26 cellular contexts compared by ENCODE assay signal in the genomic region with DNA sequence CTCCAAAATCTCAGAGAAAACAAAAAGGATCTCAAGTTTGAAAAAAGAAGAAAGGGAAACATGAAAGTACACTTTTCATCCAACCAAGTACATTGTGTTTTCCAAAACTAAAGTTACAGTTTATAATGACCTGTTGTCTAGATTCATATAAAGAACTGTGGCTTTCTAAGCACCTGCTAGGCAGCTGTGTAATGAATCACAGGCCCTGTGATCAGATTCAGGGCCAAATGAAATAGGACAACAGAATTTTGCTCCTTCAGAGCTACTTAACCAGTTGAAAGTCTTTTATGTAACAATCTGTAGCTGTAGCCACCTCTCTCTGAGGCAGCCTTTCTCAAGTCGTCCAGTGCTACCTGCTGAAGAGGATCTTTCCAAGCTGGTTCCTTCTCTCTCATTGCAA.
"Had no signal": no experiment of that assay in that cellular context is flagged by ENCODE, and none has a peak within 500 bp of the region (broad histone marks: within the 10 kb centered on the region; RNA-seq: fewer than 3 reads in every experiment).

No MANE protein-coding gene starts in this region.

- DNase-seq: activated B cell treated with CpG ODN at 0.5 μM for 24 hours; activated CD4-positive, alpha-beta T cell treated with anti-CD3 and anti-CD28 coated beads for 1 hour; activated CD4-positive, alpha-beta T cell treated with anti-CD3 and anti-CD28 coated beads, Interleukin-2, amount 10 ng/mL, durations not matched to agents 24 days and 14 days; activated CD4-positive, alpha-beta T cell treated with anti-CD3 and anti-CD28 coated beads, Interleukin-2, amount 50 U/mL, for 48 hours; activated CD8-positive, alpha-beta memory T cell treated with anti-CD3 and anti-CD28 coated beads, Interleukin-2, amount 10 ng/mL, durations not matched to agents 7 days and 5 days; activated effector memory CD4-positive, alpha-beta T cell treated with Interleukin-2 at 50 U/mL for 16 hours; activated naive CD4-positive, alpha-beta T cell; activated naive CD8-positive, alpha-beta T cell treated with anti-CD3 and anti-CD28 coated beads, Interleukin-2, amount 50 U/mL, for 24 hours; activated T-cell treated with anti-CD3 and anti-CD28 coated beads, Interleukin-2, amount 50 U/mL, for 24 hours; amygdala; cerebellar nuclear complex; KG1; NCI-H1092; NCI-H1417 treated with DMSO at 0.1 percent for 48 hours; NCI-H1694; NCI-H2029; NCI-H2107; NCI-H510A treated with DMSO at 0.1 percent for 48 hours; NCI-H69; NK-92 treated with Interleukin-12 subunit alpha and Interleukin-12 subunit beta, amount 100 ng/mL, for 24 hours; Peyer's patch; Right ventricle myocardium superior; T-helper 17 cell; T-helper 9 cell had no signal

- H3K9me3 ChIP-seq: Peyer's patch had no signal

- H3K36me3 ChIP-seq: Peyer's patch, SJSA1 had no signal

- H3K27me3 ChIP-seq: Peyer's patch, SJSA1 had no signal

- H3K27ac ChIP-seq: Peyer's patch, RWPE1, SJSA1 had no signal

- H3K4me1 ChIP-seq: Peyer's patch, SJSA1 had no signal

- H3K4me3 ChIP-seq: Peyer's patch, SJSA1 had no signal

- ATAC-seq: activated CD8-positive, alpha-beta memory T cell treated with anti-CD3 and anti-CD28 coated beads, Interleukin-2, amount 10 ng/mL, durations not matched to agents 7 days and 5 days; activated naive CD8-positive, alpha-beta T cell treated with anti-CD3 and anti-CD28 coated beads, Interleukin-2, amount 50 U/mL, for 24 hours; T-helper 17 cell had no signal
